In genomic region chr16:643050-643368, GRCh38 we compare ENCODE assay signal across 1 cellular context.
TF ChIP-seq lines count a peak whose summit lies in the region.

No MANE protein-coding gene starts in this region.

TF ChIP-seq in A549, 52 proteins besides CTCF, POLR2A, EP300 and RAD21 (continued from another document):
- TF ChIP-seq ESRRA (IDR thresholded peaks at IDR 0.05; ENCODE audit: borderline replicate concordance, low read length) (no peak), EHF (CRISPR knock-in tag; IDR thresholded peaks at IDR 0.05) (no peak), BHLHE40 (IDR thresholded peaks at IDR 0.05; ENCODE audit: low read depth, low read length) (no peak), HMGXB4 (CRISPR knock-in tag; IDR thresholded peaks at IDR 0.05; ENCODE audit: borderline replicate concordance) (no peak), HOXA7 (CRISPR knock-in tag; IDR thresholded peaks at IDR 0.05) (no peak), PHF8 (IDR thresholded peaks at IDR 0.05; ENCODE audit: borderline replicate concordance, low read depth) (no peak), RARB (CRISPR knock-in tag; IDR thresholded peaks at IDR 0.05) (no peak), ZFP36 (IDR thresholded peaks at IDR 0.05; ENCODE audit: borderline replicate concordance, partially characterized antibody) (no peak), MYC (IDR thresholded peaks at IDR 0.05; ENCODE audit: borderline replicate concordance, low read length) (no peak), GATA3 (IDR thresholded peaks at IDR 0.05; ENCODE audit: borderline replicate concordance) (no peak), HOXB5 (CRISPR knock-in tag; IDR thresholded peaks at IDR 0.05) (no peak), HES2 (IDR thresholded peaks at IDR 0.05) (no peak), ZC3H11A (IDR thresholded peaks at IDR 0.05) (no peak), NFE2L2 (conservative IDR thresholded peaks at IDR 0.05; ENCODE audit: low read length) (no peak)
